In genomic region chr4:184805462-184806245, GRCh38 we compare ENCODE assay signal across 1 cellular context.
A peak's percentile ranks its signal among the peaks of the same experiment; 100 is the strongest.
TF ChIP-seq lines count a peak whose summit lies in the region.

No MANE protein-coding gene starts in this region.

TF ChIP-seq in HepG2, 621 proteins besides CTCF, POLR2A, EP300 and RAD21 (continued from another document):
- TF ChIP-seq, protein P1, sequence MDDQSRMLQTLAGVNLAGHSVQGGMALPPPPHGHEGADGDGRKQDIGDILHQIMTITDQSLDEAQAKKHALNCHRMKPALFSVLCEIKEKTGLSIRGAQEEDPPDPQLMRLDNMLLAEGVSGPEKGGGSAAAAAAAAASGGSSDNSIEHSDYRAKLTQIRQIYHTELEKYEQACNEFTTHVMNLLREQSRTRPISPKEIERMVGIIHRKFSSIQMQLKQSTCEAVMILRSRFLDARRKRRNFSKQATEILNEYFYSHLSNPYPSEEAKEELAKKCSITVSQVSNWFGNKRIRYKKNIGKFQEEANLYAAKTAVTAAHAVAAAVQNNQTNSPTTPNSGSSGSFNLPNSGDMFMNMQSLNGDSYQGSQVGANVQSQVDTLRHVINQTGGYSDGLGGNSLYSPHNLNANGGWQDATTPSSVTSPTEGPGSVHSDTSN (CRISPR knock-in tag; IDR thresholded peaks at IDR 0.05; ENCODE audit: borderline replicate concordance): no peak
- no peak for TF ChIP-seq SOX13 (IDR thresholded peaks at IDR 0.05)
- TF ChIP-seq SOX13 (CRISPR knock-in tag; conservative IDR thresholded peaks at IDR 0.05 in 1 of 2, IDR thresholded peaks at IDR 0.05 in 1 of 2): no peak
- TF ChIP-seq, protein P2, sequence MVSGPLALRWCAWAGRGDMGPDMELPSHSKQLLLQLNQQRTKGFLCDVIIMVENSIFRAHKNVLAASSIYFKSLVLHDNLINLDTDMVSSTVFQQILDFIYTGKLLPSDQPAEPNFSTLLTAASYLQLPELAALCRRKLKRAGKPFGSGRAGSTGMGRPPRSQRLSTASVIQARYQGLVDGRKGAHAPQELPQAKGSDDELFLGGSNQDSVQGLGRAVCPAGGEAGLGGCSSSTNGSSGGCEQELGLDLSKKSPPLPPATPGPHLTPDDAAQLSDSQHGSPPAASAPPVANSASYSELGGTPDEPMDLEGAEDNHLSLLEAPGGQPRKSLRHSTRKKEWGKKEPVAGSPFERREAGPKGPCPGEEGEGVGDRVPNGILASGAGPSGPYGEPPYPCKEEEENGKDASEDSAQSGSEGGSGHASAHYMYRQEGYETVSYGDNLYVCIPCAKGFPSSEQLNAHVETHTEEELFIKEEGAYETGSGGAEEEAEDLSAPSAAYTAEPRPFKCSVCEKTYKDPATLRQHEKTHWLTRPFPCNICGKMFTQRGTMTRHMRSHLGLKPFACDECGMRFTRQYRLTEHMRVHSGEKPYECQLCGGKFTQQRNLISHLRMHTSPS (CRISPR knock-in tag; IDR thresholded peaks at IDR 0.05; ENCODE audit: low read depth): peak; percentile 53; the same call in 1 of the 2 replicates
- no peak for TF ChIP-seq ZBTB42 (CRISPR knock-in tag; IDR thresholded peaks at IDR 0.05)
- TF ChIP-seq DNMT3B (CRISPR knock-in tag; conservative IDR thresholded peaks at IDR 0.05): no peak
- TF ChIP-seq FOXO4 (CRISPR knock-in tag; conservative IDR thresholded peaks at IDR 0.05): 0 out of 2 replicates have a peak, but pooled peaks have one; percentile 51
- TF ChIP-seq, protein P3, sequence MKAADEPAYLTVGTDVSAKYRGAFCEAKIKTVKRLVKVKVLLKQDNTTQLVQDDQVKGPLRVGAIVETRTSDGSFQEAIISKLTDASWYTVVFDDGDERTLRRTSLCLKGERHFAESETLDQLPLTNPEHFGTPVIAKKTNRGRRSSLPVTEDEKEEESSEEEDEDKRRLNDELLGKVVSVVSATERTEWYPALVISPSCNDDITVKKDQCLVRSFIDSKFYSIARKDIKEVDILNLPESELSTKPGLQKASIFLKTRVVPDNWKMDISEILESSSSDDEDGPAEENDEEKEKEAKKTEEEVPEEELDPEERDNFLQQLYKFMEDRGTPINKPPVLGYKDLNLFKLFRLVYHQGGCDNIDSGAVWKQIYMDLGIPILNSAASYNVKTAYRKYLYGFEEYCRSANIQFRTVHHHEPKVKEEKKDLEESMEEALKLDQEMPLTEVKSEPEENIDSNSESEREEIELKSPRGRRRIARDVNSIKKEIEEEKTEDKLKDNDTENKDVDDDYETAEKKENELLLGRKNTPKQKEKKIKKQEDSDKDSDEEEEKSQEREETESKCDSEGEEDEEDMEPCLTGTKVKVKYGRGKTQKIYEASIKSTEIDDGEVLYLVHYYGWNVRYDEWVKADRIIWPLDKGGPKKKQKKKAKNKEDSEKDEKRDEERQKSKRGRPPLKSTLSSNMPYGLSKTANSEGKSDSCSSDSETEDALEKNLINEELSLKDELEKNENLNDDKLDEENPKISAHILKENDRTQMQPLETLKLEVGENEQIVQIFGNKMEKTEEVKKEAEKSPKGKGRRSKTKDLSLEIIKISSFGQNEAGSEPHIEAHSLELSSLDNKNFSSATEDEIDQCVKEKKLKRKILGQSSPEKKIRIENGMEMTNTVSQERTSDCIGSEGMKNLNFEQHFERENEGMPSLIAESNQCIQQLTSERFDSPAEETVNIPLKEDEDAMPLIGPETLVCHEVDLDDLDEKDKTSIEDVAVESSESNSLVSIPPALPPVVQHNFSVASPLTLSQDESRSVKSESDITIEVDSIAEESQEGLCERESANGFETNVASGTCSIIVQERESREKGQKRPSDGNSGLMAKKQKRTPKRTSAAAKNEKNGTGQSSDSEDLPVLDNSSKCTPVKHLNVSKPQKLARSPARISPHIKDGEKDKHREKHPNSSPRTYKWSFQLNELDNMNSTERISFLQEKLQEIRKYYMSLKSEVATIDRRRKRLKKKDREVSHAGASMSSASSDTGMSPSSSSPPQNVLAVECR (CRISPR knock-in tag; IDR thresholded peaks at IDR 0.05; ENCODE audit: borderline replicate concordance): 0 out of 2 replicates have a peak, but pooled peaks have one; percentile 12
- TF ChIP-seq ZNF687 (CRISPR knock-in tag; IDR thresholded peaks at IDR 0.05): peak; percentile 50
- TF ChIP-seq RXRB (CRISPR knock-in tag; IDR thresholded peaks at IDR 0.05; ENCODE audit: borderline replicate concordance): 0 out of 2 replicates have a peak, but pooled peaks have one; percentile 62
- TF ChIP-seq, protein P4, sequence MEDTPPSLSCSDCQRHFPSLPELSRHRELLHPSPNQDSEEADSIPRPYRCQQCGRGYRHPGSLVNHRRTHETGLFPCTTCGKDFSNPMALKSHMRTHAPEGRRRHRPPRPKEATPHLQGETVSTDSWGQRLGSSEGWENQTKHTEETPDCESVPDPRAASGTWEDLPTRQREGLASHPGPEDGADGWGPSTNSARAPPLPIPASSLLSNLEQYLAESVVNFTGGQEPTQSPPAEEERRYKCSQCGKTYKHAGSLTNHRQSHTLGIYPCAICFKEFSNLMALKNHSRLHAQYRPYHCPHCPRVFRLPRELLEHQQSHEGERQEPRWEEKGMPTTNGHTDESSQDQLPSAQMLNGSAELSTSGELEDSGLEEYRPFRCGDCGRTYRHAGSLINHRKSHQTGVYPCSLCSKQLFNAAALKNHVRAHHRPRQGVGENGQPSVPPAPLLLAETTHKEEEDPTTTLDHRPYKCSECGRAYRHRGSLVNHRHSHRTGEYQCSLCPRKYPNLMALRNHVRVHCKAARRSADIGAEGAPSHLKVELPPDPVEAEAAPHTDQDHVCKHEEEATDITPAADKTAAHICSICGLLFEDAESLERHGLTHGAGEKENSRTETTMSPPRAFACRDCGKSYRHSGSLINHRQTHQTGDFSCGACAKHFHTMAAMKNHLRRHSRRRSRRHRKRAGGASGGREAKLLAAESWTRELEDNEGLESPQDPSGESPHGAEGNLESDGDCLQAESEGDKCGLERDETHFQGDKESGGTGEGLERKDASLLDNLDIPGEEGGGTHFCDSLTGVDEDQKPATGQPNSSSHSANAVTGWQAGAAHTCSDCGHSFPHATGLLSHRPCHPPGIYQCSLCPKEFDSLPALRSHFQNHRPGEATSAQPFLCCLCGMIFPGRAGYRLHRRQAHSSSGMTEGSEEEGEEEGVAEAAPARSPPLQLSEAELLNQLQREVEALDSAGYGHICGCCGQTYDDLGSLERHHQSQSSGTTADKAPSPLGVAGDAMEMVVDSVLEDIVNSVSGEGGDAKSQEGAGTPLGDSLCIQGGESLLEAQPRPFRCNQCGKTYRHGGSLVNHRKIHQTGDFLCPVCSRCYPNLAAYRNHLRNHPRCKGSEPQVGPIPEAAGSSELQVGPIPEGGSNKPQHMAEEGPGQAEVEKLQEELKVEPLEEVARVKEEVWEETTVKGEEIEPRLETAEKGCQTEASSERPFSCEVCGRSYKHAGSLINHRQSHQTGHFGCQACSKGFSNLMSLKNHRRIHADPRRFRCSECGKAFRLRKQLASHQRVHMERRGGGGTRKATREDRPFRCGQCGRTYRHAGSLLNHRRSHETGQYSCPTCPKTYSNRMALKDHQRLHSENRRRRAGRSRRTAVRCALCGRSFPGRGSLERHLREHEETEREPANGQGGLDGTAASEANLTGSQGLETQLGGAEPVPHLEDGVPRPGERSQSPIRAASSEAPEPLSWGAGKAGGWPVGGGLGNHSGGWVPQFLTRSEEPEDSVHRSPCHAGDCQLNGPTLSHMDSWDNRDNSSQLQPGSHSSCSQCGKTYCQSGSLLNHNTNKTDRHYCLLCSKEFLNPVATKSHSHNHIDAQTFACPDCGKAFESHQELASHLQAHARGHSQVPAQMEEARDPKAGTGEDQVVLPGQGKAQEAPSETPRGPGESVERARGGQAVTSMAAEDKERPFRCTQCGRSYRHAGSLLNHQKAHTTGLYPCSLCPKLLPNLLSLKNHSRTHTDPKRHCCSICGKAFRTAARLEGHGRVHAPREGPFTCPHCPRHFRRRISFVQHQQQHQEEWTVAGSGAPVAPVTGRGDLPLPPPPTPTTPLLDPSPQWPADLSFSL (CRISPR knock-in tag; IDR thresholded peaks at IDR 0.05): 0 out of 2 replicates have a peak, but pooled peaks have one; percentile 25
- TF ChIP-seq PPARG (CRISPR knock-in tag; conservative IDR thresholded peaks at IDR 0.05): peak; percentile 76
- TF ChIP-seq HNRNPL (IDR thresholded peaks at IDR 0.05; ENCODE audit: low read depth, low read length): 0 out of 2 replicates have a peak, but pooled peaks have one; percentile 55
